In genomic region chr6:148064406-148065134, GRCh38 we compare ENCODE assay signal across 15 cellular contexts.
DNase-seq lines count a peak whose midpoint lies in the region; TF ChIP-seq lines count a peak whose summit lies in the region.
"Had no signal": no experiment of that assay in that cellular context is flagged by ENCODE, and none has a peak within 500 bp of the region (broad histone marks: within the 10 kb centered on the region; RNA-seq: fewer than 3 reads in every experiment).

No MANE protein-coding gene starts in this region.

- H3K4me1 ChIP-seq in fibroblast of lung (ENCODE audit: control insufficient read depth, extremely low read depth, insufficient read depth, low read length), result no peaks in the 10 kb centered on the region
- peaks cover 2% of the 10 kb centered on the region for H3K4me1 ChIP-seq in parathyroid adenoma
- H3K4me1 ChIP-seq in OCI-LY7 (ENCODE audit: insufficient read depth, low read length, poor library complexity, severe bottlenecking), result no peaks in the 10 kb centered on the region
- H3K4me1 ChIP-seq: esophagus squamous epithelium had no signal

- H3K9me3 ChIP-seq in fibroblast of lung (ENCODE audit: control insufficient read depth, insufficient read depth, low read depth, low read length) (no peaks in the 10 kb centered on the region), parathyroid adenoma (ENCODE audit: control insufficient read depth, low read length) (no peaks in the 10 kb centered on the region), OCI-LY7 (ENCODE audit: low read length) (no peaks in the 10 kb centered on the region)

- H3K4me3 Mint-ChIP-seq in immature natural killer cell, result no peak overlapping the region
- H3K4me3 Mint-ChIP-seq: stimulated activated naive CD8-positive, alpha-beta T cell treated with anti-CD3 and anti-CD28 coated beads, Interleukin-15, Interleukin-2, amounts not matched to agents 100 ng/mL and 50 ng/mL, for 24 hours had no signal

- H3K27ac ChIP-seq in fibroblast of lung (ENCODE audit: insufficient read depth, low read length), result no peak overlapping the region
- no peak overlapping the region for H3K27ac ChIP-seq in parathyroid adenoma
- H3K27ac ChIP-seq in OCI-LY7 (ENCODE audit: low read depth, low read length, poor library complexity, severe bottlenecking), result no peak overlapping the region
- H3K27ac ChIP-seq: esophagus squamous epithelium, KMS-11, SK-N-MC had no signal

- H3K9me3 Mint-ChIP-seq in immature natural killer cell, result peaks cover 6 to 39% (median 21%) of the 10 kb centered on the region in 6 donors

- H2AFZ ChIP-seq in fibroblast of lung (ENCODE audit: low read length) (no peak overlapping the region), parathyroid adenoma (peak overlapping the region; percentile 58), OCI-LY7 (ENCODE audit: low read length) (no peak overlapping the region)

- no peaks in the 10 kb centered on the region for H3K4me1 Mint-ChIP-seq in immature natural killer cell

- intact Hi-C loops in OCI-LY7 (cut with micrococcal nuclease; ENCODE audit: unreplicated experiment), result no loop called here

- BruUV-seq in OCI-LY7 (replicated peaks; lab: Mats Ljungman, UMichigan), result no TSS peak

- H4K20me1 ChIP-seq in fibroblast of lung (ENCODE audit: control insufficient read depth, extremely low read depth, insufficient read depth, low read length) (no peaks in the 10 kb centered on the region), OCI-LY7 (ENCODE audit: insufficient read depth, low read length) (no peaks in the 10 kb centered on the region)

- H3K4me3 ChIP-seq in fibroblast of lung (replicated peaks in 1 of 4; ENCODE audit: control extremely low read depth in 1 of 4, insufficient read depth in 1 of 4, low read depth in 3 of 4, low read length in 4 of 4) (no peak overlapping the region), parathyroid adenoma (ENCODE audit: low read depth, low read length) (no peak overlapping the region), OCI-LY7 (ENCODE audit: low read depth, low read length, poor library complexity, severe bottlenecking) (no peak overlapping the region)
- H3K4me3 ChIP-seq: esophagus squamous epithelium, SK-N-MC had no signal

- H3K9me2 ChIP-seq in OCI-LY7 (ENCODE audit: insufficient read depth, low read length), result no peaks in the 10 kb centered on the region

- no peaks in the 10 kb centered on the region for H3K79me2 ChIP-seq in fibroblast of lung (ENCODE audit: control insufficient read depth, insufficient read depth, low read length)
- H3K79me2 ChIP-seq in parathyroid adenoma, result no peaks in the 10 kb centered on the region
- no peaks in the 10 kb centered on the region for H3K79me2 ChIP-seq in OCI-LY7 (ENCODE audit: insufficient read depth, low read depth, low read length)

- TF ChIP-seq CTCF in fibroblast of lung (conservative IDR thresholded peaks at IDR 0.05 in 1 of 2, IDR thresholded peaks at IDR 0.05 in 1 of 2; ENCODE audit: low read depth in 1 of 2, low read length in 2 of 2) (no peak), parathyroid adenoma (IDR thresholded peaks at IDR 0.05) (no peak), OCI-LY7 (conservative IDR thresholded peaks at IDR 0.05; ENCODE audit: low read length) (no peak)

- H3K9ac ChIP-seq in fibroblast of lung (ENCODE audit: insufficient read depth, low read length) (no peak overlapping the region), parathyroid adenoma (no peak overlapping the region)
- H3K9ac ChIP-seq: KMS-11 had no signal

- POLR2A ChIA-PET in OCI-LY7 (lab: Charles Lee), result interaction anchor here (0.7 kb wide), 1 partner anchor 683 kb away, joined by 4 read pairs; no protein-coding TSS in a partner anchor

- H3K27me3 Mint-ChIP-seq in immature natural killer cell (ENCODE audit: low read depth in 3 of 3), result peaks cover 0 to 5% (median 2%) of the 10 kb centered on the region in 3 donors
- H3K27me3 Mint-ChIP-seq: stimulated activated naive CD8-positive, alpha-beta T cell treated with anti-CD3 and anti-CD28 coated beads, Interleukin-15, Interleukin-2, amounts not matched to agents 100 ng/mL and 50 ng/mL, for 24 hours had no signal

- no peaks in the 10 kb centered on the region for H3K27me3 ChIP-seq in fibroblast of lung (ENCODE audit: control insufficient read depth, insufficient read depth, low read length)
- no peaks in the 10 kb centered on the region for H3K27me3 ChIP-seq in parathyroid adenoma (ENCODE audit: control insufficient read depth, insufficient read depth, low read length)
- H3K27me3 ChIP-seq: esophagus squamous epithelium had no signal

- H3K27ac Mint-ChIP-seq in immature natural killer cell, result no peak overlapping the region
- H3K27ac Mint-ChIP-seq: stimulated activated naive CD8-positive, alpha-beta T cell treated with anti-CD3 and anti-CD28 coated beads, Interleukin-15, Interleukin-2, amounts not matched to agents 100 ng/mL and 50 ng/mL, for 24 hours had no signal

- H3K4me2 ChIP-seq in fibroblast of lung (ENCODE audit: extremely low read depth, insufficient read depth, low read length), result peak overlapping the region; percentile 13
- no peak overlapping the region for H3K4me2 ChIP-seq in parathyroid adenoma (ENCODE audit: low read length)
- no peak overlapping the region for H3K4me2 ChIP-seq in OCI-LY7 (ENCODE audit: low read length)
- H3K4me2 ChIP-seq: KMS-11 had no signal

- CTCF ChIA-PET in OCI-LY7 (lab: Charles Lee; ENCODE audit: unreplicated experiment), result no interaction called here

- peak; percentile 81 for DNase-seq in EL
- peak; percentile 59 for DNase-seq in NCI-H226
- peak; percentile 15 to 89 for DNase-seq in fibroblast of lung (ENCODE audit: low read depth in 2 of 2)
- no peak for DNase-seq in NCI-H1694 (lab: John Stamatoyannopoulos, UW)
- DNase-seq in OCI-LY7 (ENCODE audit: low spot score), result no peak
- DNase-seq in immature natural killer cell, result no peak
- DNase-seq in activated CD4-positive, alpha-beta T cell treated with anti-CD3 and anti-CD28 coated beads, Interleukin-2, amount 50 U/mL, for 1 hour, result no peak
- DNase-seq: activated CD4-positive, CD25-positive, alpha-beta regulatory T cell; esophagus squamous epithelium; NCI-H187; retina had no signal

- peaks cover 3 to 4% (median 3%) of the 10 kb centered on the region in 3 donors for H3K36me3 Mint-ChIP-seq in immature natural killer cell

- no peaks in the 10 kb centered on the region for H3K36me3 ChIP-seq in fibroblast of lung (ENCODE audit: control insufficient read depth, insufficient read depth, low read length)
- H3K36me3 ChIP-seq in parathyroid adenoma (ENCODE audit: control insufficient read depth, insufficient read depth, low read length), result no peaks in the 10 kb centered on the region
- H3K36me3 ChIP-seq in OCI-LY7 (ENCODE audit: insufficient read depth, low read length), result no peaks in the 10 kb centered on the region
- H3K36me3 ChIP-seq: esophagus squamous epithelium had no signal

Comparison
In these comparisons a context has a peak if more than half of its experiments do, and no peak if none do; other contexts are left out.
1. DNase-seq: peak in EL (single experiment), NCI-H226 (single experiment) and fibroblast of lung (2 of 2); none in NCI-H1694 (single experiment), OCI-LY7 (single experiment), immature natural killer cell (0 of 3) and activated CD4-positive, alpha-beta T cell treated with anti-CD3 and anti-CD28 coated beads, Interleukin-2, amount 50 U/mL, for 1 hour (single experiment).